Comparison of ENCODE assay signal across 1 cellular context in genomic region chr19:952680-953500, GRCh38.
TF ChIP-seq lines count a peak whose summit lies in the region.

No MANE protein-coding gene starts in this region.

TF ChIP-seq in HepG2, 621 proteins besides CTCF, POLR2A, EP300 and RAD21 (continued from another document and continues in another):
- TF ChIP-seq ZHX2 (IDR thresholded peaks at IDR 0.05; ENCODE audit: low read depth), result no peak; the same call in 1 of the 2 replicates
- TF ChIP-seq ZHX2 (CRISPR knock-in tag; IDR thresholded peaks at IDR 0.05; ENCODE audit: borderline replicate concordance), result no peak
- no peak for TF ChIP-seq ATM (IDR thresholded peaks at IDR 0.05; ENCODE audit: borderline replicate concordance)
- TF ChIP-seq MLXIP (CRISPR knock-in tag; IDR thresholded peaks at IDR 0.05; ENCODE audit: borderline replicate concordance), result no peak
- peak; percentile 90 for TF ChIP-seq ZNF567 (CRISPR knock-in tag; IDR thresholded peaks at IDR 0.05; ENCODE audit: borderline replicate concordance)
- TF ChIP-seq ZNF10 (CRISPR knock-in tag; IDR thresholded peaks at IDR 0.05; ENCODE audit: borderline replicate concordance, low read depth), result no peak
- TF ChIP-seq ZNF224 (CRISPR knock-in tag; IDR thresholded peaks at IDR 0.05), result no peak
- TF ChIP-seq CEBPB (IDR thresholded peaks at IDR 0.05; ENCODE audit: borderline replicate concordance, low read depth, low read length), result peak; percentile 40; the same call in 1 of the 2 replicates
- peak; percentile 57; the same call in 1 of the 2 replicates for TF ChIP-seq DRAP1 (CRISPR knock-in tag; IDR thresholded peaks at IDR 0.05)
- no peak for TF ChIP-seq ZBTB8A (CRISPR knock-in tag; IDR thresholded peaks at IDR 0.05; ENCODE audit: borderline replicate concordance, low read depth)
- peak in 1 of 2 experiments; percentile 83; a peak in 1 of 4 replicates for TF ChIP-seq REST (IDR thresholded peaks at IDR 0.05; ENCODE audit: borderline replicate concordance in 1 of 2, low read depth in 1 of 2, low read length in 2 of 2)
- TF ChIP-seq LCORL (IDR thresholded peaks at IDR 0.05), result no peak
- TF ChIP-seq LCORL (CRISPR knock-in tag; IDR thresholded peaks at IDR 0.05), result peak; percentile 95
- TF ChIP-seq YEATS4 (CRISPR knock-in tag; IDR thresholded peaks at IDR 0.05; ENCODE audit: borderline replicate concordance), result peak; percentile 90
- peak; percentile 79; the same call in 1 of the 2 replicates for TF ChIP-seq ZNF558 (CRISPR knock-in tag; IDR thresholded peaks at IDR 0.05; ENCODE audit: borderline replicate concordance)
- TF ChIP-seq ZNF75D (CRISPR knock-in tag; IDR thresholded peaks at IDR 0.05; ENCODE audit: borderline replicate concordance), result no peak
- TF ChIP-seq NFKB2 (CRISPR knock-in tag; IDR thresholded peaks at IDR 0.05; ENCODE audit: borderline replicate concordance), result peak; percentile 84; the same call in 1 of the 2 replicates
- peak; percentile 52; the same call in 1 of the 2 replicates for TF ChIP-seq ZNF563 (CRISPR knock-in tag; IDR thresholded peaks at IDR 0.05)
- TF ChIP-seq HMG20A (CRISPR knock-in tag; IDR thresholded peaks at IDR 0.05; ENCODE audit: borderline replicate concordance), result peak; percentile 85
- TF ChIP-seq HIVEP1 (CRISPR knock-in tag; IDR thresholded peaks at IDR 0.05), result peak; percentile 98
- no peak for TF ChIP-seq ZBTB49 (CRISPR knock-in tag; IDR thresholded peaks at IDR 0.05; ENCODE audit: borderline replicate concordance)
- TF ChIP-seq PTBP1 (IDR thresholded peaks at IDR 0.05; ENCODE audit: low read depth, low read length, poor library complexity, severe bottlenecking), result peak; percentile 45
- peak; percentile 99 for TF ChIP-seq ASH2L (IDR thresholded peaks at IDR 0.05; ENCODE audit: insufficient read length, low read depth, low read length)
- peak; percentile 49 for TF ChIP-seq TFDP2 (CRISPR knock-in tag; IDR thresholded peaks at IDR 0.05)
- peak; percentile 79 for TF ChIP-seq TBL1XR1 (IDR thresholded peaks at IDR 0.05; ENCODE audit: borderline replicate concordance, low read length, partially characterized antibody)
- peak; percentile 89 for TF ChIP-seq ZNF619 (CRISPR knock-in tag; IDR thresholded peaks at IDR 0.05)
- TF ChIP-seq MYC (CRISPR knock-in tag; IDR thresholded peaks at IDR 0.05; ENCODE audit: borderline replicate concordance), result peak; percentile 88
- TF ChIP-seq KLF13 (CRISPR knock-in tag; IDR thresholded peaks at IDR 0.05), result peak; percentile 85; the same call in 1 of the 2 replicates
- no peak for TF ChIP-seq DNMT1 (CRISPR knock-in tag; IDR thresholded peaks at IDR 0.05)
- no peak for TF ChIP-seq MAFK (conservative IDR thresholded peaks at IDR 0.05 in 1 of 2, IDR thresholded peaks at IDR 0.05 in 1 of 2; ENCODE audit: low read length in 2 of 2)
- TF ChIP-seq ZNF367 (CRISPR knock-in tag; IDR thresholded peaks at IDR 0.05; ENCODE audit: borderline replicate concordance), result peak; percentile 22; the same call in 1 of the 2 replicates
- peak; percentile 41; the same call in 1 of the 2 replicates for TF ChIP-seq ZNF639 (CRISPR knock-in tag; conservative IDR thresholded peaks at IDR 0.05)
- no peak for TF ChIP-seq ETV6 (CRISPR knock-in tag; conservative IDR thresholded peaks at IDR 0.05)
- peak; percentile 45 for TF ChIP-seq HNRNPLL (IDR thresholded peaks at IDR 0.05; ENCODE audit: low read depth, low read length, poor library complexity, severe bottlenecking)
- TF ChIP-seq SMAD1 (CRISPR knock-in tag; IDR thresholded peaks at IDR 0.05; ENCODE audit: borderline replicate concordance, low read depth), result 0 out of 2 replicates have a peak, but pooled peaks have one; percentile 74
- TF ChIP-seq ELK4 (CRISPR knock-in tag; IDR thresholded peaks at IDR 0.05; ENCODE audit: borderline replicate concordance), result no peak
- TF ChIP-seq ZNF724P (CRISPR knock-in tag; IDR thresholded peaks at IDR 0.05; ENCODE audit: borderline replicate concordance), result no peak
- no peak for TF ChIP-seq ZSCAN20 (CRISPR knock-in tag; IDR thresholded peaks at IDR 0.05; ENCODE audit: borderline replicate concordance)
- no peak for TF ChIP-seq PAWR (CRISPR knock-in tag; IDR thresholded peaks at IDR 0.05; ENCODE audit: borderline replicate concordance)
